8 cellular contexts compared by ENCODE assay signal in the genomic region with DNA sequence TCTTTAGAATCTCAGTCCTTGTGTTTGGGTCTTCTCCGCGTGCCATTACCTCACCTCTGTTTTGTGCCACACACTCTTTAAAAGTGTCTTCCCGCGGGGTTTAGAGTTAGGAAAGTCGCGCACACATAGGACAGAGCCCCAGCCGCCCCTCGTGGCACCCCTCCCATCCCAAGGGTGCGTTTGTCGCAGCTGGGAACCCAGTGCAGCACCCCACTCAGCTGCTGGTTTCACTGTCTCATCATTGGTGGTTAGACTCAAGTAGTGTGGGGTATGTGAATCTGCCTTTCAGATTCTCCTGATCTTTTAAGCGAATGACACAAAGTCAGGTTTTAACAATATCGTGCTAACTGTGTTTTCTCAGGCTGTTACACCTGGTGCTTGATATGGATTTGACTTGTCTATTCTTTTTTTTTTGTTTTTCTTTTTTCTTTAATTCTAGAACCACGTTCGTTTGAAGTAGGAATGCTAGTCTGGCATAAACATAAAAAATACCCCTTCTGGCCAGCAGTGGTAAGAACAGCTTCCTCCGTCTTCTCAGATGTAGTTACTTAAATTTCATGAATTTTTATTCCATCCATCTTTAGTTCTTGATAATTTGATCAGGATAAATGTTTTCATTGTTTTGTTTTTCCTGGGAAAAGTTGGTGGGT. TPM values are rescaled to one million over a fixed set of nuclear protein-coding genes. Genes with fewer than 3 reads are reported as not detected.
DNase-seq lines count a peak whose midpoint lies in the region; ATAC-seq, FAIRE-seq and TF ChIP-seq lines count a peak whose summit lies in the region.
"Had no signal": no experiment of that assay in that cellular context is flagged by ENCODE, and none has a peak within 500 bp of the region (broad histone marks: within the 10 kb centered on the region; RNA-seq: fewer than 3 reads in every experiment).

No MANE protein-coding gene starts in this region.

- H3K27me3 ChIP-seq in GM06990 (replicated peaks; ENCODE audit: control insufficient read depth, insufficient read depth, low read length), result no peaks in the 10 kb centered on the region
- no peaks in the 10 kb centered on the region for H3K27me3 ChIP-seq in GM12878 (replicated peaks in 1 of 2; ENCODE audit: control insufficient read depth in 2 of 2, insufficient read depth in 2 of 2, low read length in 1 of 2)
- no peaks in the 10 kb centered on the region for H3K27me3 ChIP-seq in psoas muscle (ENCODE audit: insufficient read depth in 3 of 3, low read length in 2 of 3)

- BruUV-seq in GM12878 (replicated peaks; lab: Mats Ljungman, UMichigan), result no TSS peak

- H3K9me3 ChIP-seq in KOPT-K1 (ENCODE audit: insufficient read depth, low read length, poor library complexity, severe bottlenecking) (no peaks in the 10 kb centered on the region), GM12878 (replicated peaks; ENCODE audit: control insufficient read depth, insufficient read depth, low read length) (no peaks in the 10 kb centered on the region), psoas muscle (no peaks in the 10 kb centered on the region)

- peak in 1 of 2 experiments; percentile 19; a peak in 1 of 4 replicates for TF ChIP-seq EP300 in GM12878 (IDR thresholded peaks at IDR 0.05; ENCODE audit: borderline replicate concordance in 1 of 2, control insufficient read depth in 1 of 2, low read depth in 2 of 2, low read length in 2 of 2)

- H3K27ac ChIP-seq in KOPT-K1 (ENCODE audit: low read depth, low read length, poor library complexity, severe bottlenecking) (peak overlapping the region; percentile 29), GM12878 (ENCODE audit: control insufficient read depth, insufficient read depth) (peak overlapping the region; percentile 73), psoas muscle (no peak overlapping the region)

- H3K4me3 ChIP-seq in GM06990 (replicated peaks; ENCODE audit: low read depth, low read length) (no peak overlapping the region), GM12878 (no peak overlapping the region), psoas muscle (no peak overlapping the region)

- H3K4me2 ChIP-seq in GM12878 (ENCODE audit: control insufficient read depth, insufficient read depth), result peak overlapping the region; percentile 84

- peak; percentile 41 for FAIRE-seq in GM12878 (lab: Jason Lieb, UNC)

- RAD21 ChIA-PET in GM12878 (lab: Charles Lee; ENCODE audit: unreplicated experiment), result interaction anchor here (0.7 to 1.4 kb wide), 2 partner anchors 48 to 120 kb away, joined by 3 to 6 read pairs; no protein-coding TSS in a partner anchor

- WGBS in GM12878 (ENCODE audit: insufficient coverage, insufficient replicate concordance, low lambda C conversion rate, missing lambda C conversion rate), result 87% methylated on average over 15 of the region's 15 CpGs
- 85 to 88% (median 86%) methylated on average over 15 of the region's 15 CpGs for WGBS in psoas muscle, 3 donors

- no peak for DNase-seq in GM06990 (ENCODE audit: extremely low read depth, insufficient read length)
- no peak for DNase-seq in GM12878 (ENCODE audit: low read depth, low spot score)
- no peak for DNase-seq in psoas muscle
- no peak for DNase-seq in NCI-H2171 (lab: John Stamatoyannopoulos, UW)
- no peak for DNase-seq in NCI-H345 treated with DMSO at 0.1 percent for 48 hours (lab: John Stamatoyannopoulos, UW; ENCODE audit: unreplicated experiment)
- DNase-seq: NCI-H1092 treated with DMSO at 0.1 percent for 48 hours had no signal

- H3K4me1 ChIP-seq in GM12878 (ENCODE audit: control insufficient read depth, insufficient read depth, low read length) (peaks cover 27% of the 10 kb centered on the region), psoas muscle (peaks cover 6% of the 10 kb centered on the region)

- peak; percentile 21 for TF ChIP-seq CTCF in GM06990 (IDR thresholded peaks at IDR 0.05; ENCODE audit: insufficient read depth, low read length, poor library complexity, severe bottlenecking)
- TF ChIP-seq CTCF in GM12878 (IDR thresholded peaks at IDR 0.05 in 2 of 3, conservative IDR thresholded peaks at IDR 0.05 in 1 of 3; ENCODE audit: control insufficient read depth in 2 of 3, extremely low read depth in 1 of 3, insufficient read depth in 1 of 3, low read depth in 3 of 3, low read length in 3 of 3), result peak; percentile 7 to 37 (median 25); a peak in 2 of 6 replicates
- peak; percentile 6 for TF ChIP-seq CTCF in psoas muscle (IDR thresholded peaks at IDR 0.05)

- H3K9ac ChIP-seq in GM12878 (ENCODE audit: control insufficient read depth, insufficient read depth, low read length), result no peak overlapping the region

- POLR2A ChIA-PET in GM12878 (lab: Charles Lee), result interaction anchor here (0.9 to 1.2 kb wide), 2 partner anchors 9 to 120 kb away, joined by 3 to 5 read pairs; a partner anchor contains a TSS

- no peaks in the 10 kb centered on the region; the same call in 1 of the 2 replicates for H4K20me1 ChIP-seq in GM12878 (ENCODE audit: control insufficient read depth, insufficient read depth)

- H3K36me3 ChIP-seq in GM06990 (ENCODE audit: control insufficient read depth, insufficient read depth, low read length), result peaks cover 19% of the 10 kb centered on the region
- peaks cover 74% of the 10 kb centered on the region for H3K36me3 ChIP-seq in KOPT-K1 (ENCODE audit: insufficient read depth, low read length)
- H3K36me3 ChIP-seq in GM12878 (ENCODE audit: control insufficient read depth in 2 of 2, insufficient read depth in 2 of 2, low read length in 1 of 2), result peaks cover 0 to 3% of the 10 kb centered on the region in 2 experiments; a peak in 2 of 4 replicates
- H3K36me3 ChIP-seq in psoas muscle (ENCODE audit: insufficient read depth in 1 of 2, low read depth in 1 of 2), result peaks cover 5 to 90% of the 10 kb centered on the region in 2 donors

- intact Hi-C loops in GM12878 (cut with micrococcal nuclease; ENCODE audit: unreplicated experiment) (no loop called here), psoas muscle (cut with DNase I) (no loop called here)

- in situ Hi-C loops in GM12878 (cut with MboI), result no loop called here

- ATAC-seq in GM12878, result peak; percentile 73
- no peak for ATAC-seq in psoas muscle
- ATAC-seq in GM21576 (IDR thresholded peaks at IDR 0.05; ENCODE audit: unreplicated experiment), result no peak

- H3K79me2 ChIP-seq in GM12878 (ENCODE audit: control insufficient read depth, insufficient read depth, low read length), result no peaks in the 10 kb centered on the region; the same call in 1 of the 2 replicates

- TF ChIP-seq POLR2A in GM12878 (IDR thresholded peaks at IDR 0.05; ENCODE audit: low read depth, low read length), result no peak

- no peak overlapping the region for H2AFZ ChIP-seq in GM12878 (ENCODE audit: control insufficient read depth, low read depth, low read length)

- CTCF ChIA-PET in GM12878 (lab: Yijun Ruan, JAX), result interaction anchor here (1.1 to 1.9 kb wide), 4 partner anchors 7 to 98 kb away, joined by 3 to 6 read pairs (median 5); no protein-coding TSS in a partner anchor

- TF ChIP-seq RAD21 in GM12878 (IDR thresholded peaks at IDR 0.05; ENCODE audit: insufficient read depth, low read depth, low read length), result no peak; the same call in 1 of the 2 replicates

- SMC1A ChIA-PET in GM12878 (lab: Charles Lee; ENCODE audit: uncharacterized antibody, unreplicated experiment), result interaction anchor here (0.8 to 1.5 kb wide), 2 partner anchors 72 to 95 kb away, joined by 3 read pairs; no protein-coding TSS in a partner anchor

RNA-seq across cellular contexts. Expression of gene NDUFS7, which starts 19.5 kb away (rescaled TPM):
- total RNA-seq in GM12878 (2013; cell fraction: nucleolus; rRNA removed), result 50.2 and 65.0 TPM in 2 replicates
- 107 and 143 TPM in 2 replicates for total RNA-seq in GM12878 (2014; rRNA removed)
- total RNA-seq in GM12878 (2014; rRNA removed; fragmentation: Illumina TruSeq; extraction: Trizol), result 18.5 and 24.1 TPM in 2 replicates
- total RNA-seq in GM12878 (2021), result 136 and 143 TPM in 2 replicates
- polyA plus RNA-seq in GM12878 (2011; ENCODE audit: low read depth), result 16.9 TPM
- polyA plus RNA-seq in GM12878 (2011; rRNA removed), result 12.1 and 43.0 TPM in 2 replicates
- polyA plus RNA-seq in GM12878 (2011; cell fraction: cytosol; rRNA removed), result 127 and 227 TPM in 2 replicates
- polyA plus RNA-seq in GM12878 (2011; cell fraction: nucleus; rRNA removed), result 125 and 151 TPM in 2 replicates
- polyA plus RNA-seq in GM12878 (2012), result 64.7 and 88.4 TPM in 2 replicates
- polyA plus RNA-seq in GM12878 (2014; fragmentation: Illumina TruSeq; extraction: Trizol), result 1.5 and 5.1 TPM in 2 replicates
- 10 to 100 TPM; 10.6 to 39.4 TPM for polyA plus RNA-seq in GM12878 (2014; fragmentation: Nextera tagmentation; extraction: Ambion mirVana)
- polyA plus RNA-seq in GM12878 (2014; rRNA removed), result 166 and 177 TPM in 2 replicates
- polyA plus RNA-seq in GM12878 (2016; fragmentation: Nextera tagmentation; extraction: Ambion mirVana), result 100 to 1,000 TPM; 261 to 282 TPM
- polyA minus RNA-seq in GM12878 (2011; rRNA and poly(A)+ RNA removed), result 38.5 and 54.8 TPM in 2 replicates
- 65.2 and 74.7 TPM in 2 replicates for polyA minus RNA-seq in GM12878 (2011; cell fraction: cytosol; rRNA and poly(A)+ RNA removed)
- polyA minus RNA-seq in GM12878 (2011; cell fraction: nucleus; rRNA and poly(A)+ RNA removed), result 16.3 and 29.0 TPM in 2 replicates
- 100 to 1,000 TPM; 230 to 338 (median 308) TPM for total RNA-seq in psoas muscle
- 100 to 1,000 TPM; 177 to 423 (median 294) TPM for polyA plus RNA-seq in psoas muscle

RNA-seq across cellular contexts. Expression of gene GAMT, which starts 37.1 kb away (rescaled TPM):
- 6.5 and 6.7 TPM in 2 replicates for total RNA-seq in GM12878 (2013; cell fraction: nucleolus; rRNA removed)
- total RNA-seq in GM12878 (2014; rRNA removed), result 50.1 and 55.2 TPM in 2 replicates
- 22.5 and 24.9 TPM in 2 replicates for total RNA-seq in GM12878 (2014; rRNA removed; fragmentation: Illumina TruSeq; extraction: Trizol)
- 49.1 and 52.0 TPM in 2 replicates for total RNA-seq in GM12878 (2021)
- polyA plus RNA-seq in GM12878 (2011; ENCODE audit: low read depth), result 9.2 TPM
- 4.7 and 13.0 TPM in 2 replicates for polyA plus RNA-seq in GM12878 (2011; rRNA removed)
- polyA plus RNA-seq in GM12878 (2011; cell fraction: cytosol; rRNA removed), result 13.6 and 22.1 TPM in 2 replicates
- polyA plus RNA-seq in GM12878 (2011; cell fraction: nucleus; rRNA removed), result 11.4 and 12.7 TPM in 2 replicates
- 28.9 and 29.0 TPM in 2 replicates for polyA plus RNA-seq in GM12878 (2012)
- polyA plus RNA-seq in GM12878 (2014; fragmentation: Illumina TruSeq; extraction: Trizol), result 8.3 and 28.5 TPM in 2 replicates
- polyA plus RNA-seq in GM12878 (2014; fragmentation: Nextera tagmentation; extraction: Ambion mirVana), result 1 to 10 TPM; 1.6 to 5.6 TPM
- 56.0 and 65.8 TPM in 2 replicates for polyA plus RNA-seq in GM12878 (2014; rRNA removed)
- 100 to 1,000 TPM; 122 to 131 TPM for polyA plus RNA-seq in GM12878 (2016; fragmentation: Nextera tagmentation; extraction: Ambion mirVana)
- polyA minus RNA-seq in GM12878 (2011; rRNA and poly(A)+ RNA removed), result 4.2 and 10.8 TPM in 2 replicates
- polyA minus RNA-seq in GM12878 (2011; cell fraction: cytosol; rRNA and poly(A)+ RNA removed), result 4.5 and 11.0 TPM in 2 replicates
- 2.1 and 5.4 TPM in 2 replicates for polyA minus RNA-seq in GM12878 (2011; cell fraction: nucleus; rRNA and poly(A)+ RNA removed)
- total RNA-seq in psoas muscle, result 100 to 1,000 TPM; 227 to 339 (median 232) TPM
- 100 to 1,000 TPM; 162 to 464 (median 351) TPM for polyA plus RNA-seq in psoas muscle

RNA-seq across cellular contexts. Expression of gene DAZAP1, which starts 43.2 kb away (rescaled TPM):
- total RNA-seq in GM12878 (2013; cell fraction: nucleolus; rRNA removed), result 111 and 128 TPM in 2 replicates
- total RNA-seq in GM12878 (2014; rRNA removed) (122 and 127 TPM in 2 replicates), GM12878 (2014; rRNA removed; fragmentation: Illumina TruSeq; extraction: Trizol) (82.5 and 93.4 TPM in 2 replicates), GM12878 (2021) (223 and 240 TPM in 2 replicates), psoas muscle (100 to 1,000 TPM in 1 of 4 donors, 10 to 100 TPM in 3; 59.9 to 122 (median 86.9) TPM)
- polyA plus RNA-seq in GM12878 (2011; ENCODE audit: low read depth), result 23.5 TPM
- polyA plus RNA-seq in GM12878 (2011; rRNA removed) (110 and 123 TPM in 2 replicates), GM12878 (2014; fragmentation: Illumina TruSeq; extraction: Trizol) (69.0 and 91.2 TPM in 2 replicates), GM12878 (2014; fragmentation: Nextera tagmentation; extraction: Ambion mirVana) (10 to 100 TPM in 1 of 2 experiments, 1 to 10 TPM in 1; 9.9 to 27.7 TPM), GM12878 (2014; rRNA removed) (164 and 194 TPM in 2 replicates), GM12878 (2016; fragmentation: Nextera tagmentation; extraction: Ambion mirVana) (10 to 100 TPM; 16.9 to 17.9 TPM), psoas muscle (100 to 1,000 TPM in 1 of 3 donors, 10 to 100 TPM in 2; 68.9 to 103 (median 94.1) TPM)
- polyA plus RNA-seq in GM12878 (2011; cell fraction: cytosol; rRNA removed), result 47.6 and 72.8 TPM in 2 replicates
- 106 and 159 TPM in 2 replicates for polyA plus RNA-seq in GM12878 (2011; cell fraction: nucleus; rRNA removed)
- polyA plus RNA-seq in GM12878 (2012), result 71.1 and 77.1 TPM in 2 replicates
- 27.9 and 29.7 TPM in 2 replicates for polyA minus RNA-seq in GM12878 (2011; rRNA and poly(A)+ RNA removed)
- polyA minus RNA-seq in GM12878 (2011; cell fraction: cytosol; rRNA and poly(A)+ RNA removed), result 26.6 and 31.5 TPM in 2 replicates
- polyA minus RNA-seq in GM12878 (2011; cell fraction: nucleus; rRNA and poly(A)+ RNA removed), result 17.4 and 38.3 TPM in 2 replicates

Comparison
In these comparisons a context has a peak if more than half of its experiments do, and no peak if none do; other contexts are left out.
1. RNA of gene GAMT, which starts 37.1 kb away (total RNA-seq): 227 to 339 TPM in psoas muscle; 6.5 to 55.2 TPM in GM12878; every median in the first group is over 4 times any median in the second.
2. Peak in every context shown above with its lines, with median percentiles within 50 percentile points of each other: CTCF ChIP-seq.